Comparison of ENCODE assay signal across 1 cellular context in the genomic region with DNA sequence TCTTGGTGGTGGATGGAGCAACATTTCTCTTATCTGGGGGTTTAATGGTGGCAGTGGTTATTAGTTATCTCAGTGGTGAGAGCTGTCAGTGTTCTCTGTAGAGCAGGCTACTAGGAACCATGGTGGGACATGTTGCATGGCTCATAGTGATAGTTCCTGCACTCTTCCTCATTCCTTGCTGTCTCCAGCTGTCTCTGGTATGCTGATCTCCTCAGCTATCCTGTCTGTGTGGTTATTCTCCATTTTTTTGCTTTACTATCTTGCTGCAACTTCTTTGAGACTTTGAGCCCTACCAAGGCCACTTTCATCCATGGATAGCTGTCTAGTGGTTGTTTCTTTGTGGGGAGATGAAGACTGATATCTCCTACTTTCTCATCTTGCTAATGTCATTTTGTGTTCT.
TF ChIP-seq lines count a peak whose summit lies in the region.

No MANE protein-coding gene starts in this region.

TF ChIP-seq in IMR-90, 13 proteins besides CTCF, POLR2A, EP300 and RAD21 (continued from another document):
- TF ChIP-seq, protein P1, sequence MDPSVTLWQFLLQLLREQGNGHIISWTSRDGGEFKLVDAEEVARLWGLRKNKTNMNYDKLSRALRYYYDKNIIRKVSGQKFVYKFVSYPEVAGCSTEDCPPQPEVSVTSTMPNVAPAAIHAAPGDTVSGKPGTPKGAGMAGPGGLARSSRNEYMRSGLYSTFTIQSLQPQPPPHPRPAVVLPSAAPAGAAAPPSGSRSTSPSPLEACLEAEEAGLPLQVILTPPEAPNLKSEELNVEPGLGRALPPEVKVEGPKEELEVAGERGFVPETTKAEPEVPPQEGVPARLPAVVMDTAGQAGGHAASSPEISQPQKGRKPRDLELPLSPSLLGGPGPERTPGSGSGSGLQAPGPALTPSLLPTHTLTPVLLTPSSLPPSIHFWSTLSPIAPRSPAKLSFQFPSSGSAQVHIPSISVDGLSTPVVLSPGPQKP (IDR thresholded peaks at IDR 0.05; ENCODE audit: borderline replicate concordance, low read depth, low read length), result no peak
- no peak for TF ChIP-seq BHLHE40 (IDR thresholded peaks at IDR 0.05; ENCODE audit: low read depth, low read length)
